ENCODE assay signal across 13 cellular contexts in the genomic region with DNA sequence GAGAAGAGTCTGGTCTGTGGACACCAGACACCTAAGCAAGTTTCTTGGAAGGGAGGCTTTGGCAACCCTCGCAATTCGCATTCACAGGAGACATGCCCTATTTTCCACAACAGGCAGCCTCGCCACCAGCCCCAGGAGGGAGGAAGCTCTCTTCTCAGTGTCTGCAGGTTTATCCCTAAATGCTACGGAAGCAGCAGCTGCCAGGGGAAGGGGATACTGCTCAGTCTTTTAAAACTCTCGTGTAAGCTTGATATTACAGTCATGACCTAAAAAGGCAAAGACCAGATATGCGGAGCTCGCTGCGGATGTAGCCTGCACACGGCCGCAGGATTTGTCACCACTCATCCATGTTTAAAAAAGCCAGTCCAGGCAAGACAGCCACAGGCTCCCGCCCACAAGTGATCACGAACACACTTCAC.
DNase-seq lines count a peak whose midpoint lies in the region; ATAC-seq and TF ChIP-seq lines count a peak whose summit lies in the region.
"Had no signal": no experiment of that assay in that cellular context is flagged by ENCODE, and none has a peak within 500 bp of the region (broad histone marks: within the 10 kb centered on the region; RNA-seq: fewer than 3 reads in every experiment).

No MANE protein-coding gene starts in this region.

- intact Hi-C loops in testis (cut with DNase I; ENCODE audit: low total_unique reads) = no loop called here

- no peaks in the 10 kb centered on the region for H4K20me1 ChIP-seq in GM23248 (ENCODE audit: insufficient read depth)

- H3K79me2 ChIP-seq in GM23248 (ENCODE audit: insufficient read depth) = no peaks in the 10 kb centered on the region

- no peaks in the 10 kb centered on the region for H3K9me2 ChIP-seq in GM23248 (ENCODE audit: insufficient read depth)

- peak overlapping the region; percentile 11; the same call in 1 of the 2 replicates for H2AFZ ChIP-seq in GM23248

- H3K27ac ChIP-seq in GM23248 (peak overlapping the region; percentile 91), angular gyrus (ENCODE audit: low read depth, low read length) (peak overlapping the region; percentile 42), skin epidermis (peak overlapping the region in 13 of 21 experiments; percentile 6 to 75 (median 46)), tibial nerve (no peak overlapping the region), testis (no peak overlapping the region)

- H3F3A ChIP-seq in GM23248 (ENCODE audit: insufficient read depth) = peaks cover 33% of the 10 kb centered on the region

- H3K4me2 ChIP-seq in GM23248 (ENCODE audit: unreplicated experiment) = peak overlapping the region; percentile 79

- H3K36me3 ChIP-seq in GM23248 (ENCODE audit: low read depth) (no peaks in the 10 kb centered on the region), tibial nerve (peaks cover 0 to 10% (median 0%) of the 10 kb centered on the region in 3 donors), testis (ENCODE audit: low read depth, missing control alignments) (no peaks in the 10 kb centered on the region)

- TF ChIP-seq POLR2A in tibial nerve (IDR thresholded peaks at IDR 0.05) = no peak
- no peak for TF ChIP-seq POLR2A in testis (IDR thresholded peaks at IDR 0.05)

- WGBS in GM23248 (ENCODE audit: low coverage in 1 of 2, low lambda C conversion rate in 2 of 2, missing lambda C conversion rate in 2 of 2), 2 experiments = 31 to 37% methylated on average over 12 of the region's 12 CpGs
- WGBS in tibial nerve, 2 donors = 47 to 73% methylated on average over 12 of the region's 12 CpGs
- WGBS in testis, 2 donors = 52 to 56% methylated on average over 12 of the region's 12 CpGs

- no peak for TF ChIP-seq EP300 in tibial nerve (IDR thresholded peaks at IDR 0.05)

- no peak for ATAC-seq in HG02610 (IDR thresholded peaks at IDR 0.05; ENCODE audit: unreplicated experiment)
- ATAC-seq: activated CD4-positive, CD25-positive, alpha-beta regulatory T cell treated with anti-CD3 and anti-CD28 coated beads, Interleukin-2, amount 50 U/mL, for 24 hours; activated T-cell treated with anti-CD3 and anti-CD28 coated beads, Interleukin-2, amount 50 U/mL, for 72 hours had no signal

- DNase-seq in GM23248 (peak; percentile 79), hepatic stellate cell (ENCODE audit: low spot score) (peak; percentile 84), tibial nerve (ENCODE audit: low spot score in 2 of 2) (no peak), testis (no peak), activated gamma-delta T cell treated with Interleukin-2 at 50 U/mL for 16 hours (no peak)
- DNase-seq: activated T-cell treated with anti-CD3 and anti-CD28 coated beads, Interleukin-2, amount 50 U/mL, for 72 hours; NCI-H345; SHP77; small intestine had no signal

- H3K27me3 ChIP-seq in GM23248 (replicated peaks; ENCODE audit: insufficient read depth) (no peaks in the 10 kb centered on the region), tibial nerve (no peaks in the 10 kb centered on the region), testis (no peaks in the 10 kb centered on the region)

- H3K4me1 ChIP-seq in GM23248 (ENCODE audit: insufficient read depth) (peaks cover 31% of the 10 kb centered on the region), tibial nerve (peaks cover 0 to 28% (median 0%) of the 10 kb centered on the region in 4 donors), testis (peaks cover 8% of the 10 kb centered on the region)

- H3K4me3 ChIP-seq in GM23248 (peak overlapping the region; percentile 59), skin epidermis (peak overlapping the region in 3 of 7 experiments; percentile 4 to 16 (median 14)), tibial nerve (no peak overlapping the region), testis (no peak overlapping the region)

- in situ Hi-C loops in GM23248 (cut with MboI) = no loop called here

- H3K9me3 ChIP-seq in GM23248 (ENCODE audit: low read depth) (no peaks in the 10 kb centered on the region), tibial nerve (peaks cover 0 to 5% (median 0%) of the 10 kb centered on the region in 4 donors), testis (no peaks in the 10 kb centered on the region)

- TF ChIP-seq CTCF in tibial nerve (IDR thresholded peaks at IDR 0.05) = no peak
- TF ChIP-seq CTCF in testis (IDR thresholded peaks at IDR 0.05) = no peak

- peak overlapping the region; percentile 77 for H3K9ac ChIP-seq in GM23248

Comparison
In these comparisons a context has a peak if more than half of its experiments do, and no peak if none do; other contexts are left out.
1. DNase-seq: peak in GM23248 (single experiment) and hepatic stellate cell (single experiment); none in tibial nerve (0 of 2), testis (single experiment) and activated gamma-delta T cell treated with Interleukin-2 at 50 U/mL for 16 hours (single experiment).
2. H3K27ac ChIP-seq: peak in GM23248 (single experiment), angular gyrus (single experiment) and skin epidermis (13 of 21); none in tibial nerve (0 of 4) and testis (0 of 2).